16 cellular contexts compared by ENCODE assay signal in the genomic region with DNA sequence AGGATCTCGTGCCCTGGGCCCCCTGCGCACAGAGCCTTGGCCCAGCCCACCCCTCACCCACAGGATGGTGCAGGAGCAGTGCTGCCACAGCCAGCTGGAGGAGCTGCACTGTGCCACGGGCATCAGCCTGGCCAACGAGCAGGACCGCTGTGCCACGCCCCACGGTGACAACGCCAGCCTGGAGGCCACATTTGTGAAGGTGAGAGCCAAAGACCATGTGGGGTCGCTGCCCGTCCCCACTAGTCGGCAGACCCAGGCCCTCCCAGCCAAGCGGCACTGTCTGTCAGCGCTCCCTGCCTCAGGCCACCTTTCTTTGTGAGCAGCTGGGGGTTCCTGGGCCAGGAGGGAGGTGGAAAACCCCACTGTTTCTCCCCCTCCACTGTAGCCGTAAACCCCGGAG.
"Had no signal": no experiment of that assay in that cellular context is flagged by ENCODE, and none has a peak within 500 bp of the region (broad histone marks: within the 10 kb centered on the region; RNA-seq: fewer than 3 reads in every experiment).

No MANE protein-coding gene starts in this region.

- H3K27ac ChIP-seq: neural progenitor cell, ovary had no signal

- H3K4me1 ChIP-seq: adrenal gland, neural progenitor cell had no signal

- ATAC-seq: activated CD8-positive, alpha-beta T cell treated with anti-CD3 and anti-CD28 coated beads for 36 hours; activated T-cell treated with anti-CD3 and anti-CD28 coated beads, Interleukin-2, amount 50 U/mL, for 4 hours; stimulated activated naive B cell treated with anti-CD40 and anti-IgM and Interleukin-4, amounts not matched to agents 10 μg/mL and 1 μg/mL and 100 μg/mL, for 72 hours; WTC11 had no signal

- DNase-seq: activated CD4-positive, alpha-beta T cell treated with anti-CD3 and anti-CD28 coated beads for 4 hours; activated CD8-positive, alpha-beta T cell treated with anti-CD3 and anti-CD28 coated beads for 36 hours; activated effector memory CD4-positive, alpha-beta T cell treated with Interleukin-2 at 50 U/mL for 16 hours; activated T-cell treated with anti-CD3 and anti-CD28 coated beads, Interleukin-2, amount 50 U/mL, for 4 hours; adrenal gland; caudate nucleus; foreskin fibroblast; glutamatergic neuron; hypothalamus; naive B cell; ovary; stimulated activated CD4-positive, alpha-beta T cell treated with anti-CD3 and anti-CD28 coated beads, Interleukin-15, amount 100 ng/mL, for 24 hours; stimulated activated CD4-positive, alpha-beta T cell treated with anti-CD3 and anti-CD28 coated beads, Interleukin-4, amount 100 ng/mL, for 1 hour; stimulated activated naive B cell treated with anti-CD40 and anti-IgM and Interleukin-4, amounts not matched to agents 10 μg/mL and 1 μg/mL and 100 μg/mL, for 72 hours had no signal

- H3K27me3 ChIP-seq: adrenal gland, neural progenitor cell, ovary had no signal

- H3K4me3 ChIP-seq: adrenal gland, neural progenitor cell, ovary had no signal

- H2AFZ ChIP-seq: neural progenitor cell had no signal

- H3K9ac ChIP-seq: neural progenitor cell had no signal

- H3K36me3 ChIP-seq: adrenal gland, neural progenitor cell, ovary had no signal

- H3K9me3 ChIP-seq: adrenal gland, ovary had no signal

- H3K4me2 ChIP-seq: neural progenitor cell had no signal
